In genomic region chr20:50380697-50381040, GRCh38 we compare ENCODE assay signal across 10 cellular contexts.
DNase-seq lines count a peak whose midpoint lies in the region; ATAC-seq and TF ChIP-seq lines count a peak whose summit lies in the region.
"Had no signal": no experiment of that assay in that cellular context is flagged by ENCODE, and none has a peak within 500 bp of the region (broad histone marks: within the 10 kb centered on the region; RNA-seq: fewer than 3 reads in every experiment).

No MANE protein-coding gene starts in this region.

- no peaks in the 10 kb centered on the region for H4K20me1 ChIP-seq in BLaER1 treated with 17β-estradiol and CSF1 and Interleukin-3, amounts not matched to agents 10 nM and 100 nM

- TF ChIP-seq CTCF in NB4 (IDR thresholded peaks at IDR 0.05; ENCODE audit: low read depth, low read length) (peak; percentile 23), chondrocyte (IDR thresholded peaks at IDR 0.05) (peak; percentile 72), natural killer cell (IDR thresholded peaks at IDR 0.05) (no peak), GM13976 (IDR thresholded peaks at IDR 0.05; ENCODE audit: borderline replicate concordance, control extremely low read depth, extremely low read depth, insufficient read depth, missing control alignments) (no peak)

- intact Hi-C loops in natural killer cell (cut with micrococcal nuclease), result no loop called here

- H3K4me2 ChIP-seq in BLaER1 treated with 17β-estradiol and CSF1 and Interleukin-3, amounts not matched to agents 10 nM and 100 nM, result peak overlapping the region in 10 of 11 experiments; percentile 2 to 77 (median 63); a peak in 17 of 22 replicates

- H3K27me3 ChIP-seq in BLaER1 treated with 17β-estradiol and CSF1 and Interleukin-3, amounts not matched to agents 10 nM and 100 nM, result no peaks in the 10 kb centered on the region

- peaks cover 24% of the 10 kb centered on the region for H3K4me1 Mint-ChIP-seq in chondrocyte (ENCODE audit: low read depth)
- H3K4me1 Mint-ChIP-seq in natural killer cell, result peaks cover 50 to 67% of the 10 kb centered on the region in 2 donors

- no peaks in the 10 kb centered on the region for H3K9me3 ChIP-seq in BLaER1 treated with 17β-estradiol and CSF1 and Interleukin-3, amounts not matched to agents 10 nM and 100 nM (replicated peaks in 1 of 11)

- H3K4me3 Mint-ChIP-seq in chondrocyte (ENCODE audit: unreplicated experiment), result no peak overlapping the region
- peak overlapping the region; percentile 38 for H3K4me3 Mint-ChIP-seq in natural killer cell
- H3K4me3 Mint-ChIP-seq: dendritic cell treated with granulocyte-macrophage colony-stimulating factor and Interleukin-4, amounts not matched to agents 40 ng/mL and 50 ng/mL, for 4 days had no signal

- H3K4me1 ChIP-seq in BLaER1 treated with 17β-estradiol and CSF1 and Interleukin-3, amounts not matched to agents 10 nM and 100 nM, result peaks cover 64 to 87% (median 76%) of the 10 kb centered on the region in 10 experiments

- H3K4me3 ChIP-seq in BLaER1 treated with 17β-estradiol and CSF1 and Interleukin-3, amounts not matched to agents 10 nM and 100 nM, result no peak overlapping the region
- H3K4me3 ChIP-seq in NB4 (ENCODE audit: low read depth, low read length), result no peak overlapping the region

- no peak overlapping the region for H3K9ac ChIP-seq in BLaER1 treated with 17β-estradiol and CSF1 and Interleukin-3, amounts not matched to agents 10 nM and 100 nM

- in situ Hi-C loops in GM13976 (cut with MboI; ENCODE audit: low sequenced_read_pairs, unreplicated experiment), result no loop called here

- no peak for DNase-seq in NB4 (ENCODE audit: low read depth)
- no peak for DNase-seq in chondrocyte (ENCODE audit: low spot score)
- DNase-seq in natural killer cell, result no peak
- no peak for DNase-seq in GM13976 (ENCODE audit: low spot score)
- no peak for DNase-seq in activated naive CD4-positive, alpha-beta T cell treated with anti-CD3 and anti-CD28 coated beads, Interleukin-2, amount 50 U/mL, for 72 hours (ENCODE audit: low spot score in 2 of 2)
- DNase-seq in NCI-H2029 (lab: John Stamatoyannopoulos, UW), result no peak
- DNase-seq: NCI-H510A had no signal

- H3K9me3 Mint-ChIP-seq in chondrocyte (ENCODE audit: low read depth) (no peaks in the 10 kb centered on the region), natural killer cell (no peaks in the 10 kb centered on the region)
- H3K9me3 Mint-ChIP-seq in activated naive CD4-positive, alpha-beta T cell treated with anti-CD3 and anti-CD28 coated beads, Interleukin-2, amount 50 U/mL, for 72 hours, result peaks cover 0 to 5% of the 10 kb centered on the region in 2 donors
- H3K9me3 Mint-ChIP-seq: dendritic cell treated with granulocyte-macrophage colony-stimulating factor and Interleukin-4, amounts not matched to agents 40 ng/mL and 50 ng/mL, for 4 days had no signal

- 0 out of 22 replicates have a peak overlapping the region, but pooled peaks of 1 of the 11 experiments have one; percentile 25 for H3K27ac ChIP-seq in BLaER1 treated with 17β-estradiol and CSF1 and Interleukin-3, amounts not matched to agents 10 nM and 100 nM

- ATAC-seq in natural killer cell (no peak), HG03025 (IDR thresholded peaks at IDR 0.05; ENCODE audit: low FRiP score, unreplicated experiment) (no peak)
- no peak for ATAC-seq in activated naive CD4-positive, alpha-beta T cell treated with anti-CD3 and anti-CD28 coated beads, Interleukin-2, amount 50 U/mL, for 72 hours

- H3K27me3 Mint-ChIP-seq in chondrocyte (ENCODE audit: low read depth) (no peaks in the 10 kb centered on the region), natural killer cell (ENCODE audit: low read depth in 2 of 2) (peaks cover 23 to 29% of the 10 kb centered on the region in 2 donors)

- TF ChIP-seq POLR2A in NB4 (IDR thresholded peaks at IDR 0.05; ENCODE audit: extremely low read depth, insufficient read length), result no peak

- H3K36me3 Mint-ChIP-seq in chondrocyte (ENCODE audit: low read depth), result no peaks in the 10 kb centered on the region
- no peaks in the 10 kb centered on the region for H3K36me3 Mint-ChIP-seq in natural killer cell
- H3K36me3 Mint-ChIP-seq in activated naive CD4-positive, alpha-beta T cell treated with anti-CD3 and anti-CD28 coated beads, Interleukin-2, amount 50 U/mL, for 72 hours, result no peaks in the 10 kb centered on the region

- H3K36me3 ChIP-seq in BLaER1 treated with 17β-estradiol and CSF1 and Interleukin-3, amounts not matched to agents 10 nM and 100 nM, result no peaks in the 10 kb centered on the region

- H3K27ac Mint-ChIP-seq in chondrocyte (ENCODE audit: unreplicated experiment) (no peak overlapping the region), natural killer cell (no peak overlapping the region)
- peak overlapping the region in 1 of 2 donors; percentile 61 for H3K27ac Mint-ChIP-seq in activated naive CD4-positive, alpha-beta T cell treated with anti-CD3 and anti-CD28 coated beads, Interleukin-2, amount 50 U/mL, for 72 hours
- H3K27ac Mint-ChIP-seq: dendritic cell treated with granulocyte-macrophage colony-stimulating factor and Interleukin-4, amounts not matched to agents 40 ng/mL and 50 ng/mL, for 4 days had no signal

Comparison
In these comparisons a context has a peak if more than half of its experiments do, and no peak if none do; other contexts are left out.
1. CTCF ChIP-seq: peak in NB4 (single experiment) and chondrocyte (single experiment); none in natural killer cell (single experiment) and GM13976 (single experiment).